Comparison of ENCODE assay signal across 24 cellular contexts in the genomic region with DNA sequence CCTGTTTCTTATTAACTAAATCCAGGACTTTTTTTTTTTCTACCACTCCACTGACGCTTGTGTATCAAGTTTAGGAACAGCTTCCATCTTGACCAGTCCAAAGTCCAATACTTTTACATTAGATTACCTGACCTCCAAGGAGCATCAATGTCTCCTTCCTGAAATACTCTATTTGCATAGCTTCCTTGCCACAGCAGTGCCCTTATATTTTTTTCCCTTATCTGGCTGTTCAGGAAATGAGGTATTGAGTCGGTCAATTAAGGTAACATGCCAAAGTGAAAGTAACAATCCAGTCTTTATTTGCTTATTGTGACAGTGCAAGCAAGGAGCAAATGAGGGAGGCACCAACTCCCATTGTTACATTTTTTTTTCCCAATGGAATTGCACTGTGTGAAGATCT.
DNase-seq lines count a peak whose midpoint lies in the region; ATAC-seq lines count a peak whose summit lies in the region.
"Had no signal": no experiment of that assay in that cellular context is flagged by ENCODE, and none has a peak within 500 bp of the region (broad histone marks: within the 10 kb centered on the region; RNA-seq: fewer than 3 reads in every experiment).

No MANE protein-coding gene starts in this region.

- intact Hi-C loops in left colon (cut with DNase I, micrococcal nuclease): no loop called here

- ATAC-seq in left colon: peak; percentile 69
- ATAC-seq: A549; effector memory CD8-positive, alpha-beta T cell; sciatic nerve had no signal

- DNase-seq in NCI-H2029 (lab: John Stamatoyannopoulos, UW): peak; percentile 31
- DNase-seq in NCI-H2029 treated with DMSO at 0.1 percent for 48 hours (lab: John Stamatoyannopoulos, UW): no peak
- DNase-seq in NCI-H69 (lab: John Stamatoyannopoulos, UW): peak; percentile 23
- no peak for DNase-seq in left colon
- DNase-seq in cerebellum (ENCODE audit: low spot score): no peak
- DNase-seq in NOMO-1 treated with dmso at 0.1 percent for 144 hours (lab: John Stamatoyannopoulos, UW; ENCODE audit: unreplicated experiment): no peak
- no peak for DNase-seq in NOMO-1 (lab: John Stamatoyannopoulos, UW; ENCODE audit: unreplicated experiment in 2 of 2)
- DNase-seq in kidney tubule cell (ENCODE audit: low spot score): no peak
- DNase-seq: activated CD4-positive, alpha-beta T cell treated with anti-CD3 and anti-CD28 coated beads for 48 hours; activated naive CD4-positive, alpha-beta T cell treated with Interleukin-2 at 50 U/mL for 16 hours; activated T-cell treated with anti-CD3 and anti-CD28 coated beads, Interleukin-2, amount 50 U/mL, for 48 hours; colonic mucosa; DND-41; effector memory CD8-positive, alpha-beta T cell; foreskin fibroblast; left ventricle myocardium inferior; MG63; NCI-H2171; NCI-H510A treated with DMSO at 0.1 percent for 48 hours; nephron progenitor cell; stimulated activated CD4-positive, alpha-beta T cell treated with anti-CD3 and anti-CD28 coated beads, Interleukin-15, amount 100 ng/mL, for 24 hours; tibial artery had no signal

Comparison
In these comparisons a context has a peak if more than half of its experiments do, and no peak if none do; other contexts are left out.
1. DNase-seq: peak in NCI-H2029 (single experiment) and NCI-H69 (single experiment); none in NCI-H2029 treated with DMSO at 0.1 percent for 48 hours (single experiment), left colon (0 of 2), cerebellum (single experiment), NOMO-1 treated with dmso at 0.1 percent for 144 hours (single experiment), NOMO-1 (0 of 2) and kidney tubule cell (single experiment).